Comparison of ENCODE assay signal across 1 cellular context in genomic region chr17:77592503-77592902, GRCh38.
TF ChIP-seq lines count a peak whose summit lies in the region.

No MANE protein-coding gene starts in this region.

TF ChIP-seq in HEK293, 187 proteins besides CTCF, POLR2A, EP300 and RAD21 (continued from another document):
- TF ChIP-seq, protein P1, sequence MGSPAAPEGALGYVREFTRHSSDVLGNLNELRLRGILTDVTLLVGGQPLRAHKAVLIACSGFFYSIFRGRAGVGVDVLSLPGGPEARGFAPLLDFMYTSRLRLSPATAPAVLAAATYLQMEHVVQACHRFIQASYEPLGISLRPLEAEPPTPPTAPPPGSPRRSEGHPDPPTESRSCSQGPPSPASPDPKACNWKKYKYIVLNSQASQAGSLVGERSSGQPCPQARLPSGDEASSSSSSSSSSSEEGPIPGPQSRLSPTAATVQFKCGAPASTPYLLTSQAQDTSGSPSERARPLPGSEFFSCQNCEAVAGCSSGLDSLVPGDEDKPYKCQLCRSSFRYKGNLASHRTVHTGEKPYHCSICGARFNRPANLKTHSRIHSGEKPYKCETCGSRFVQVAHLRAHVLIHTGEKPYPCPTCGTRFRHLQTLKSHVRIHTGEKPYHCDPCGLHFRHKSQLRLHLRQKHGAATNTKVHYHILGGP (tag by site-specific recombination; IDR thresholded peaks at IDR 0.05) = no peak
